In the genomic region with DNA sequence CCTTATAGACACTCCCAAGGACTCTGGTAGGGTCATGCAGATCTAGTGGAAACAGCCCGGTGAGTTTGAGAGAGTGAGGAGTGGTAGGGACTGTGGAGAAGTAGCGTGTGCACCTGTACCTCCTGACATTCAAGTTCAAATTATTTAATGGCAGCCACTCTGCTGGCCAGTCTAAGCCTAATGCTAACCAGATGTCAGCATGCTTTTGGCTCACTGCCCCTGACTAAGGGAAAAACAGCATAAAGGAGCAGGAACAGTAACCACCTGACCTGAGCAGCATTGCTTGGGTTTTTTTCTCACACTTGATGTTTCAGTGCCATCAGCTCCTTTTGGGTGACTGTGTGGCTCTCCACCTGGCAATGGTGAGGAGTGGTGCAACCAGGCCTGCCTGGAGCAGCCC, we compare ENCODE assay signal across 24 cellular contexts. TPM values are rescaled to one million over a fixed set of nuclear protein-coding genes. Genes with fewer than 3 reads are reported as not detected.
A peak's percentile ranks its signal among the peaks of the same experiment; 100 is the strongest.
DNase-seq lines count a peak whose midpoint lies in the region; ATAC-seq and TF ChIP-seq lines count a peak whose summit lies in the region.
"Had no signal": no experiment of that assay in that cellular context is flagged by ENCODE, and none has a peak within 500 bp of the region (broad histone marks: within the 10 kb centered on the region; RNA-seq: fewer than 3 reads in every experiment).

No MANE protein-coding gene starts in this region.

- peaks cover 5% of the 10 kb centered on the region for H3K4me1 Mint-ChIP-seq in activated CD8-positive, alpha-beta T cell treated with anti-CD3 and anti-CD28 coated beads, Interleukin-2, amount 10 ng/mL, durations not matched to agents 7 days and 5 days (ENCODE audit: low read depth)
- peaks cover 8% of the 10 kb centered on the region for H3K4me1 Mint-ChIP-seq in activated CD8-positive, alpha-beta T cell treated with anti-CD3 and anti-CD28 coated beads for 36 hours (ENCODE audit: low read depth)
- no peaks in the 10 kb centered on the region for H3K4me1 Mint-ChIP-seq in stimulated activated effector memory CD8-positive, alpha-beta T cell treated with anti-CD3 and anti-CD28 coated beads, Interleukin-12 subunit alpha, Interleukin-12 subunit beta, amount 100 ng/mL, for 72 hours
- H3K4me1 Mint-ChIP-seq in T-cell: peaks cover 10 to 17% (median 10%) of the 10 kb centered on the region in 3 donors

- no peak for TF ChIP-seq POLR2A in gastroesophageal sphincter (IDR thresholded peaks at IDR 0.05)

- H3K27ac Mint-ChIP-seq in activated CD8-positive, alpha-beta T cell treated with anti-CD3 and anti-CD28 coated beads, Interleukin-2, amount 10 ng/mL, durations not matched to agents 7 days and 5 days: peak overlapping the region; percentile 10
- H3K27ac Mint-ChIP-seq in activated CD8-positive, alpha-beta T cell treated with anti-CD3 and anti-CD28 coated beads for 36 hours: no peak overlapping the region
- peak overlapping the region; percentile 60 for H3K27ac Mint-ChIP-seq in stimulated activated effector memory CD8-positive, alpha-beta T cell treated with anti-CD3 and anti-CD28 coated beads, Interleukin-12 subunit alpha, Interleukin-12 subunit beta, amount 100 ng/mL, for 72 hours
- H3K27ac Mint-ChIP-seq in T-cell: no peak overlapping the region
- H3K27ac Mint-ChIP-seq: CD8-positive, alpha-beta T cell; dendritic cell treated with granulocyte-macrophage colony-stimulating factor and Interleukin-4, amounts not matched to agents 40 ng/mL and 50 ng/mL, for 4 days; T-helper 17 cell; type B pancreatic cell had no signal

- DNase-seq in activated CD8-positive, alpha-beta T cell treated with anti-CD3 and anti-CD28 coated beads, Interleukin-2, amount 10 ng/mL, durations not matched to agents 7 days and 5 days: no peak
- no peak for DNase-seq in activated CD8-positive, alpha-beta T cell treated with anti-CD3 and anti-CD28 coated beads for 36 hours
- DNase-seq in dedifferentiated amniotic fluid mesenchymal stem cell (ENCODE audit: extremely low spot score): peak; percentile 46
- no peak for DNase-seq in stimulated activated effector memory CD8-positive, alpha-beta T cell treated with anti-CD3 and anti-CD28 coated beads, Interleukin-12 subunit alpha, Interleukin-12 subunit beta, amount 100 ng/mL, for 72 hours (ENCODE audit: low spot score in 2 of 2)
- no peak for DNase-seq in T-cell
- DNase-seq: brain microvascular endothelial cell; CD8-positive, alpha-beta T cell; heart right ventricle; MV-4-11; naive thymus-derived CD4-positive, alpha-beta T cell; NCI-H1930; psoas muscle; SHP77 treated with DMSO at 0.1 percent for 48 hours; stimulated activated naive CD8-positive, alpha-beta T cell treated with anti-CD3 and anti-CD28 coated beads, Interleukin-15, Interleukin-2, amounts not matched to agents 100 U/mL and 50 U/mL, for 24 hours; T-helper 17 cell had no signal

- intact Hi-C loops in activated CD8-positive, alpha-beta T cell treated with anti-CD3 and anti-CD28 coated beads for 36 hours (cut with micrococcal nuclease): no loop called here

- TF ChIP-seq EP300 in gastroesophageal sphincter (IDR thresholded peaks at IDR 0.05): no peak

- no peak overlapping the region for H3K4me3 Mint-ChIP-seq in activated CD8-positive, alpha-beta T cell treated with anti-CD3 and anti-CD28 coated beads, Interleukin-2, amount 10 ng/mL, durations not matched to agents 7 days and 5 days
- H3K4me3 Mint-ChIP-seq in activated CD8-positive, alpha-beta T cell treated with anti-CD3 and anti-CD28 coated beads for 36 hours: no peak overlapping the region
- no peak overlapping the region for H3K4me3 Mint-ChIP-seq in stimulated activated effector memory CD8-positive, alpha-beta T cell treated with anti-CD3 and anti-CD28 coated beads, Interleukin-12 subunit alpha, Interleukin-12 subunit beta, amount 100 ng/mL, for 72 hours
- H3K4me3 Mint-ChIP-seq in T-cell: no peak overlapping the region
- H3K4me3 Mint-ChIP-seq: CD8-positive, alpha-beta T cell; dendritic cell treated with granulocyte-macrophage colony-stimulating factor and Interleukin-4, amounts not matched to agents 40 ng/mL and 50 ng/mL, for 4 days; naive thymus-derived CD4-positive, alpha-beta T cell; T-helper 17 cell; type B pancreatic cell had no signal

- CTCF ChIA-PET in activated CD8-positive, alpha-beta T cell treated with anti-CD3 and anti-CD28 coated beads, Interleukin-2, amount 10 ng/mL, durations not matched to agents 7 days and 5 days (lab: Charles Lee): interaction anchor here (1.1 to 1.5 kb wide), 2 partner anchors 27 to 48 kb away, joined by 3 read pairs; no protein-coding TSS in a partner anchor
- CTCF ChIA-PET in activated CD8-positive, alpha-beta T cell treated with anti-CD3 and anti-CD28 coated beads for 36 hours (lab: Charles Lee): no interaction called here
- CTCF ChIA-PET in T-cell (lab: Charles Lee): no interaction called here

- H3K9ac ChIP-seq in KMS-11: no peak overlapping the region

- H4K20me1 ChIP-seq in KMS-11 (ENCODE audit: insufficient read depth): no peaks in the 10 kb centered on the region

- H3K27me3 ChIP-seq in KMS-11 (ENCODE audit: insufficient read depth, low read depth): no peaks in the 10 kb centered on the region
- no peaks in the 10 kb centered on the region for H3K27me3 ChIP-seq in gastroesophageal sphincter
- H3K27me3 ChIP-seq: brain microvascular endothelial cell, heart right ventricle had no signal

- H3K27ac ChIP-seq in KMS-11: peak overlapping the region; percentile 21; the same call in 1 of the 2 replicates
- H3K27ac ChIP-seq in gastroesophageal sphincter: no peak overlapping the region
- H3K27ac ChIP-seq: A549, brain microvascular endothelial cell, epithelial cell of prostate, heart right ventricle, psoas muscle had no signal

- H3K36me3 Mint-ChIP-seq in activated CD8-positive, alpha-beta T cell treated with anti-CD3 and anti-CD28 coated beads, Interleukin-2, amount 10 ng/mL, durations not matched to agents 7 days and 5 days (ENCODE audit: low read depth): peaks cover 64% of the 10 kb centered on the region
- peaks cover 48% of the 10 kb centered on the region for H3K36me3 Mint-ChIP-seq in activated CD8-positive, alpha-beta T cell treated with anti-CD3 and anti-CD28 coated beads for 36 hours (ENCODE audit: low read depth)
- H3K36me3 Mint-ChIP-seq in stimulated activated effector memory CD8-positive, alpha-beta T cell treated with anti-CD3 and anti-CD28 coated beads, Interleukin-12 subunit alpha, Interleukin-12 subunit beta, amount 100 ng/mL, for 72 hours: peaks cover 100% of the 10 kb centered on the region
- H3K36me3 Mint-ChIP-seq in T-cell: peaks cover 69% of the 10 kb centered on the region

- H3K36me3 ChIP-seq in KMS-11 (ENCODE audit: insufficient read depth) (peaks cover 5% of the 10 kb centered on the region; the same call in 1 of the 2 replicates), gastroesophageal sphincter (peaks cover 0 to 96% of the 10 kb centered on the region in 2 donors)

- H3K27me3 Mint-ChIP-seq in activated CD8-positive, alpha-beta T cell treated with anti-CD3 and anti-CD28 coated beads, Interleukin-2, amount 10 ng/mL, durations not matched to agents 7 days and 5 days (ENCODE audit: low read depth): no peaks in the 10 kb centered on the region
- no peaks in the 10 kb centered on the region for H3K27me3 Mint-ChIP-seq in activated CD8-positive, alpha-beta T cell treated with anti-CD3 and anti-CD28 coated beads for 36 hours
- H3K27me3 Mint-ChIP-seq in T-cell: no peaks in the 10 kb centered on the region
- H3K27me3 Mint-ChIP-seq: dendritic cell treated with granulocyte-macrophage colony-stimulating factor and Interleukin-4, amounts not matched to agents 40 ng/mL and 50 ng/mL, for 4 days; naive thymus-derived CD4-positive, alpha-beta T cell; T-helper 17 cell; type B pancreatic cell had no signal

- ATAC-seq in activated CD8-positive, alpha-beta T cell treated with anti-CD3 and anti-CD28 coated beads, Interleukin-2, amount 10 ng/mL, durations not matched to agents 7 days and 5 days: no peak
- ATAC-seq in activated CD8-positive, alpha-beta T cell treated with anti-CD3 and anti-CD28 coated beads for 36 hours: no peak
- no peak for ATAC-seq in stimulated activated effector memory CD8-positive, alpha-beta T cell treated with anti-CD3 and anti-CD28 coated beads, Interleukin-12 subunit alpha, Interleukin-12 subunit beta, amount 100 ng/mL, for 72 hours
- no peak for ATAC-seq in gastroesophageal sphincter
- no peak for ATAC-seq in GM18858 (IDR thresholded peaks at IDR 0.05; ENCODE audit: unreplicated experiment)
- ATAC-seq in T-cell (replicated peaks in 1 of 4): no peak
- ATAC-seq: A549; activated CD4-positive, CD25-positive, alpha-beta regulatory T cell treated with anti-CD3 and anti-CD28 coated beads, Interleukin-2, amount 50 U/mL, for 24 hours; CD8-positive, alpha-beta T cell; GM12878; naive thymus-derived CD4-positive, alpha-beta T cell; psoas muscle; stimulated activated naive CD8-positive, alpha-beta T cell treated with anti-CD3 and anti-CD28 coated beads, Interleukin-15, Interleukin-2, amounts not matched to agents 100 U/mL and 50 U/mL, for 24 hours; T-helper 17 cell had no signal

- no peaks in the 10 kb centered on the region for H3K9me3 ChIP-seq in gastroesophageal sphincter
- H3K9me3 ChIP-seq: A549, heart right ventricle, psoas muscle had no signal

- no peak overlapping the region for H3K4me3 ChIP-seq in KMS-11 (IDR thresholded peaks at IDR 0.05; ENCODE audit: insufficient read depth, low read depth, low read length)
- no peak overlapping the region for H3K4me3 ChIP-seq in gastroesophageal sphincter
- H3K4me3 ChIP-seq: A549, GM12878, heart right ventricle, psoas muscle had no signal

- no peaks in the 10 kb centered on the region for H3K9me3 Mint-ChIP-seq in activated CD8-positive, alpha-beta T cell treated with anti-CD3 and anti-CD28 coated beads, Interleukin-2, amount 10 ng/mL, durations not matched to agents 7 days and 5 days (ENCODE audit: insufficient read depth)
- H3K9me3 Mint-ChIP-seq in activated CD8-positive, alpha-beta T cell treated with anti-CD3 and anti-CD28 coated beads for 36 hours: no peaks in the 10 kb centered on the region
- no peaks in the 10 kb centered on the region for H3K9me3 Mint-ChIP-seq in stimulated activated effector memory CD8-positive, alpha-beta T cell treated with anti-CD3 and anti-CD28 coated beads, Interleukin-12 subunit alpha, Interleukin-12 subunit beta, amount 100 ng/mL, for 72 hours
- no peaks in the 10 kb centered on the region for H3K9me3 Mint-ChIP-seq in T-cell
- H3K9me3 Mint-ChIP-seq: CD8-positive, alpha-beta T cell; dendritic cell treated with granulocyte-macrophage colony-stimulating factor and Interleukin-4, amounts not matched to agents 40 ng/mL and 50 ng/mL, for 4 days; naive thymus-derived CD4-positive, alpha-beta T cell; type B pancreatic cell had no signal

- POLR2A ChIA-PET in activated CD8-positive, alpha-beta T cell treated with anti-CD3 and anti-CD28 coated beads, Interleukin-2, amount 10 ng/mL, durations not matched to agents 7 days and 5 days (lab: Charles Lee): no interaction called here
- POLR2A ChIA-PET in activated CD8-positive, alpha-beta T cell treated with anti-CD3 and anti-CD28 coated beads for 36 hours (lab: Charles Lee): no interaction called here
- POLR2A ChIA-PET in T-cell (lab: Charles Lee): no interaction called here

- H3K4me1 ChIP-seq in KMS-11 (ENCODE audit: low read depth, poor library complexity, severe bottlenecking) (peaks cover 10% of the 10 kb centered on the region), gastroesophageal sphincter (no peaks in the 10 kb centered on the region)
- H3K4me1 ChIP-seq: A549, psoas muscle had no signal

- 68% methylated on average over 2 of the region's 2 CpGs; no CpG with 5 or more reads in 1 of the 2 donors for WGBS in gastroesophageal sphincter (ENCODE audit: low coverage in 1 of 2), 2 donors

- H2AFZ ChIP-seq in KMS-11 (ENCODE audit: low read depth): no peak overlapping the region

- TF ChIP-seq CTCF in activated CD8-positive, alpha-beta T cell treated with anti-CD3 and anti-CD28 coated beads for 36 hours (IDR thresholded peaks at IDR 0.05): no peak
- no peak for TF ChIP-seq CTCF in KMS-11 (conservative IDR thresholded peaks at IDR 0.05; ENCODE audit: low read depth, low read length)
- TF ChIP-seq CTCF in gastroesophageal sphincter (IDR thresholded peaks at IDR 0.05): no peak

- H3K79me2 ChIP-seq in KMS-11 (ENCODE audit: insufficient read depth, low read depth): no peaks in the 10 kb centered on the region

- no peak overlapping the region for H3K4me2 ChIP-seq in KMS-11
- H3K4me2 ChIP-seq: A549 had no signal

RNA-seq across cellular contexts. Expression of a gene that starts 23.8 kb away (rescaled TPM):
- not detected for total RNA-seq in activated CD8-positive, alpha-beta T cell treated with anti-CD3 and anti-CD28 coated beads, Interleukin-2, amount 10 ng/mL, durations not matched to agents 7 days and 5 days
- not detected for total RNA-seq in activated CD8-positive, alpha-beta T cell treated with anti-CD3 and anti-CD28 coated beads for 36 hours
- total RNA-seq in gastroesophageal sphincter (not detected), T-cell (under 1 TPM in 1 of 5 donors, not detected in 4; 0.35 TPM)
- total RNA-seq: CD8-positive, alpha-beta T cell; heart right ventricle; T-helper 17 cell had no signal

Comparison
In these comparisons a context has a peak if more than half of its experiments do, and no peak if none do; other contexts are left out.
1. H3K27ac Mint-ChIP-seq: peak in activated CD8-positive, alpha-beta T cell treated with anti-CD3 and anti-CD28 coated beads, Interleukin-2, amount 10 ng/mL, durations not matched to agents 7 days and 5 days (single experiment) and stimulated activated effector memory CD8-positive, alpha-beta T cell treated with anti-CD3 and anti-CD28 coated beads, Interleukin-12 subunit alpha, Interleukin-12 subunit beta, amount 100 ng/mL, for 72 hours (single experiment); none in activated CD8-positive, alpha-beta T cell treated with anti-CD3 and anti-CD28 coated beads for 36 hours (single experiment) and T-cell (0 of 2).